In the genomic region with DNA sequence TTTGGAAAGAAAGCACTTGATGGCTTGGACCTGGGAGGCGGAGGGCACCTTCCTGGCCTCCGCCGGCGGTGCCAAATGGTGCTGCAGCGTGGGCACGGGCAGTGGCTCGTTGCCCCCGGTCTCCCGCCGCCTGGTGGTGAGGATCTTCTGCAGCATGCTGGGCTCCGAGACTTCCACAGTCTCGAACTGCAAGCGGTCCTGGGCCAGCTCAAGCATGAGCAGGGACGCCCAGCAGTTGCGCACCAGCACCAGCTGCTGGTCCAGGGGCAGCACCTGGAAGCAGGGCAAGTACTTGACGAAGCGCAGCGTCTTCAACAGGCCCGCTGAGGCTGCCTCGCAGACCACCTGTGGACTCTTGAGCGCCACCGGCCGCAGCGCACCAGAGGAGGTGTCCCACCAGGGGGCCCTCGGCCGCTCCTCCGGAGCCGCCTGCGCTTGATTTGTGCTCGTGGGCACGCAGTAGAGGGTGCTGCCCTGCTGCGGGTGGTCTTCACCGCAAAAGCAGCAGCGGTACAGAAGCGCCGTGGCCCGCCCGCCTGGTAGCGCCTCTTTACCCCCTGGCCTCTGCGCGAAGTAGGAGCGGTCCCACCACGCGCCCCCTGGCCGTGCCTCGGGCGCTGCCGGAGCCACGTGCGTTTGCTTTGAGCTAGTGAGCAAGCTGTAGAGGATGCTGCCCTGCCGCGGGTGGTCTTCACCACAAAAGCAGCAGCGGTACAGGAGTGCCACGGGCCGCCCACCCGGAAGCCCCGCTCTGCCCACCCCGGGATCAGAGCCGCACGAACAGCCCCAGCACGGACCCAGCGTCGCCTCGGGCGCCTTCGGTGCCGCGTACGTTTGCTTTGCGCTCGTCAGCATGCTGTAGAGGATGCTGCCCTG, we compare ENCODE assay signal across 9 cellular contexts. TPM values are rescaled to one million over a fixed set of nuclear protein-coding genes. Genes with fewer than 3 reads are reported as not detected.
A peak's percentile ranks its signal among the peaks of the same experiment; 100 is the strongest.
DNase-seq lines count a peak whose midpoint lies in the region; ATAC-seq and TF ChIP-seq lines count a peak whose summit lies in the region.
"Had no signal": no experiment of that assay in that cellular context is flagged by ENCODE, and none has a peak within 500 bp of the region (broad histone marks: within the 10 kb centered on the region; RNA-seq: fewer than 3 reads in every experiment).

No MANE protein-coding gene starts in this region.

- H3K36me3 ChIP-seq in MG63 = no peaks in the 10 kb centered on the region
- no peaks in the 10 kb centered on the region for H3K36me3 ChIP-seq in neural progenitor cell
- no peaks in the 10 kb centered on the region for H3K36me3 ChIP-seq in tibial artery

- ATAC-seq in GM21390 (IDR thresholded peaks at IDR 0.05; ENCODE audit: unreplicated experiment) = no peak
- ATAC-seq in activated CD4-positive, CD25-positive, alpha-beta regulatory T cell treated with anti-CD3 and anti-CD28 coated beads, Interleukin-2, amount 50 U/mL, for 24 hours = no peak

- TF ChIP-seq CTCF in neural progenitor cell (IDR thresholded peaks at IDR 0.05) = peak; percentile 48
- no peak for TF ChIP-seq CTCF in tibial artery (IDR thresholded peaks at IDR 0.05)

- H3K27me3 Mint-ChIP-seq in neural progenitor cell (ENCODE audit: insufficient read depth, low read depth) = peaks cover 15% of the 10 kb centered on the region

- peaks cover 7% of the 10 kb centered on the region for H3K4me1 Mint-ChIP-seq in neural progenitor cell

- peak overlapping the region; percentile 77 for H3K4me3 Mint-ChIP-seq in neural progenitor cell
- H3K4me3 Mint-ChIP-seq: T-helper 1 cell treated with Interleukin-12 subunit alpha and Interleukin-12 subunit beta and Interleukin-4 antibody, amounts not matched to agents 30 μg/mL and 1 μg/mL, for 36 hours had no signal

- peaks cover 5% of the 10 kb centered on the region for H3K9me3 Mint-ChIP-seq in neural progenitor cell
- H3K9me3 Mint-ChIP-seq: T-helper 1 cell treated with Interleukin-12 subunit alpha and Interleukin-12 subunit beta and Interleukin-4 antibody, amounts not matched to agents 30 μg/mL and 1 μg/mL, for 36 hours had no signal

- peak overlapping the region; percentile 81 for H3K4me2 ChIP-seq in neural progenitor cell

- DNase-seq in GM03348 (ENCODE audit: low spot score) = peak; percentile 16
- no peak for DNase-seq in MG63
- DNase-seq in dermis blood vessel endothelial cell = peak; percentile 13
- peak; percentile 44 for DNase-seq in neural progenitor cell (ENCODE audit: low spot score)
- DNase-seq in tibial artery = no peak
- no peak for DNase-seq in stimulated activated CD4-positive, alpha-beta T cell treated with anti-CD3 and anti-CD28 coated beads, Interleukin-4, amount 100 ng/mL, for 24 hours

- H3K27ac Mint-ChIP-seq in neural progenitor cell = no peak overlapping the region
- H3K27ac Mint-ChIP-seq: T-helper 1 cell treated with Interleukin-12 subunit alpha and Interleukin-12 subunit beta and Interleukin-4 antibody, amounts not matched to agents 30 μg/mL and 1 μg/mL, for 36 hours had no signal

- H2AFZ ChIP-seq in neural progenitor cell (replicated peaks) = peak overlapping the region; percentile 42

- H3K4me3 ChIP-seq in MG63 = peak overlapping the region; percentile 22
- peak overlapping the region; percentile 51 for H3K4me3 ChIP-seq in neural progenitor cell
- H3K4me3 ChIP-seq in tibial artery = peak overlapping the region in 1 of 2 donors; percentile 18

- no peaks in the 10 kb centered on the region for H3K36me3 Mint-ChIP-seq in neural progenitor cell

- intact Hi-C loops in tibial artery (cut with DNase I; ENCODE audit: low total_unique reads) = no loop called here

- H3K27me3 ChIP-seq in MG63 (no peaks in the 10 kb centered on the region), neural progenitor cell (peaks cover 52% of the 10 kb centered on the region), tibial artery (peaks cover 0 to 13% of the 10 kb centered on the region in 2 donors)

- H3K9ac ChIP-seq in neural progenitor cell = no peak overlapping the region

- H3K9me3 ChIP-seq in MG63 = no peaks in the 10 kb centered on the region
- no peaks in the 10 kb centered on the region for H3K9me3 ChIP-seq in neural progenitor cell (ENCODE audit: low read depth)
- no peaks in the 10 kb centered on the region for H3K9me3 ChIP-seq in tibial artery

- H3K4me1 ChIP-seq in neural progenitor cell = no peaks in the 10 kb centered on the region
- H3K4me1 ChIP-seq in tibial artery = peaks cover 0 to 10% (median 3%) of the 10 kb centered on the region in 4 donors

- no peak overlapping the region for H3K27ac ChIP-seq in neural progenitor cell
- no peak overlapping the region for H3K27ac ChIP-seq in tibial artery

- no peaks in the 10 kb centered on the region for H4K20me1 ChIP-seq in neural progenitor cell (ENCODE audit: low read depth)

- H3F3A ChIP-seq in neural progenitor cell (ENCODE audit: low read depth) = no peaks in the 10 kb centered on the region

- no peaks in the 10 kb centered on the region for H3K79me2 ChIP-seq in neural progenitor cell (ENCODE audit: low read depth)

RNA-seq across cellular contexts. Expression of gene NR0B1, which starts 0.7 kb away (rescaled TPM):
- total RNA-seq in MG63 (2014; rRNA removed; shearing (Covaris generic); ENCODE audit: low replicate concordance) = not detected in 2 replicates
- total RNA-seq in dermis blood vessel endothelial cell = not detected in 2 replicates
- not detected in 2 replicates for total RNA-seq in neural progenitor cell (ENCODE audit: low replicate concordance)

Comparison
In these comparisons a context has a peak if more than half of its experiments do, and no peak if none do; other contexts are left out.
1. DNase-seq: peak in GM03348 (single experiment), dermis blood vessel endothelial cell (single experiment) and neural progenitor cell (single experiment); none in MG63 (single experiment), tibial artery (0 of 2) and stimulated activated CD4-positive, alpha-beta T cell treated with anti-CD3 and anti-CD28 coated beads, Interleukin-4, amount 100 ng/mL, for 24 hours (single experiment).